22 cellular contexts compared by ENCODE assay signal in genomic region chr19:33279430-33280350, GRCh38. TPM values are rescaled to one million over a fixed set of nuclear protein-coding genes. Genes with fewer than 3 reads are reported as not detected.
DNase-seq lines count a peak whose midpoint lies in the region; ATAC-seq, FAIRE-seq and TF ChIP-seq lines count a peak whose summit lies in the region.
"Had no signal": no experiment of that assay in that cellular context is flagged by ENCODE, and none has a peak within 500 bp of the region (broad histone marks: within the 10 kb centered on the region; RNA-seq: fewer than 3 reads in every experiment).

No MANE protein-coding gene starts in this region.

- peak overlapping the region; percentile 74 for H3K4me2 ChIP-seq in GM12878 (ENCODE audit: control insufficient read depth, insufficient read depth)

- intact Hi-C loops in activated CD4-positive, alpha-beta memory T cell treated with anti-CD3 and anti-CD28 coated beads for 36 hours (cut with micrococcal nuclease), result loop anchor here (5.0 kb wide), 1 partner anchor 42 kb away; no protein-coding TSS in a partner anchor
- intact Hi-C loops in GM12878 (cut with micrococcal nuclease; ENCODE audit: unreplicated experiment), result loop anchor here (2.0 kb wide), 1 partner anchor 45 kb away; no protein-coding TSS in a partner anchor

- WGBS in GM12878 (ENCODE audit: insufficient coverage, insufficient replicate concordance, low lambda C conversion rate, missing lambda C conversion rate), result 45% methylated on average over 17 of the region's 17 CpGs

- TF ChIP-seq EP300 in GM12878 (IDR thresholded peaks at IDR 0.05; ENCODE audit: borderline replicate concordance in 1 of 2, control insufficient read depth in 1 of 2, low read depth in 2 of 2, low read length in 2 of 2), result no peak

- H3K9ac ChIP-seq in GM12878 (ENCODE audit: control insufficient read depth, insufficient read depth, low read length), result no peak overlapping the region

- TF ChIP-seq CTCF in GM12878 (IDR thresholded peaks at IDR 0.05 in 2 of 3, conservative IDR thresholded peaks at IDR 0.05 in 1 of 3; ENCODE audit: control insufficient read depth in 2 of 3, extremely low read depth in 1 of 3, insufficient read depth in 1 of 3, low read depth in 3 of 3, low read length in 3 of 3) (no peak), progenitor cell of endocrine pancreas (IDR thresholded peaks at IDR 0.05; ENCODE audit: unreplicated experiment) (no peak), GM10248 (IDR thresholded peaks at IDR 0.05; ENCODE audit: control extremely low read depth, extremely low read depth, low read depth, missing control alignments) (no peak)

- H3K9me3 Mint-ChIP-seq in activated CD4-positive, alpha-beta memory T cell treated with anti-CD3 and anti-CD28 coated beads, Interleukin-2, amount 10 ng/mL, durations not matched to agents 7 days and 5 days, result no peaks in the 10 kb centered on the region
- H3K9me3 Mint-ChIP-seq in activated CD4-positive, alpha-beta memory T cell treated with anti-CD3 and anti-CD28 coated beads for 36 hours, result no peaks in the 10 kb centered on the region
- no peaks in the 10 kb centered on the region for H3K9me3 Mint-ChIP-seq in progenitor cell of endocrine pancreas (ENCODE audit: low read depth)
- H3K9me3 Mint-ChIP-seq: activated naive CD8-positive, alpha-beta T cell treated with anti-CD3 and anti-CD28 coated beads, Interleukin-2, amount 50 U/mL, for 24 hours had no signal

- 0 out of 2 replicates have a peak overlapping the region, but pooled peaks have one; percentile 33 for H3K27ac ChIP-seq in GM12878 (ENCODE audit: control insufficient read depth, insufficient read depth)
- H3K27ac ChIP-seq: left ventricle myocardium inferior, transverse colon, WERI-Rb-1 had no signal

- H3K79me2 ChIP-seq in GM12878 (ENCODE audit: control insufficient read depth, insufficient read depth, low read length), result no peaks in the 10 kb centered on the region

- TF ChIP-seq POLR2A in GM12878 (IDR thresholded peaks at IDR 0.05; ENCODE audit: low read depth, low read length), result no peak

- CTCF ChIA-PET in activated CD4-positive, alpha-beta memory T cell treated with anti-CD3 and anti-CD28 coated beads, Interleukin-2, amount 10 ng/mL, durations not matched to agents 7 days and 5 days (lab: Charles Lee), result interaction anchor here (1.2 kb wide), 1 partner anchor 44 kb away, joined by 6 read pairs; no protein-coding TSS in a partner anchor
- CTCF ChIA-PET in activated CD4-positive, alpha-beta memory T cell treated with anti-CD3 and anti-CD28 coated beads for 36 hours (lab: Charles Lee), result interaction anchor here (1.0 to 1.6 kb wide), 4 partner anchors 9 to 94 kb away, joined by 3 to 10 read pairs (median 7); partner anchors contain the start of genes CEBPA and CEBPG
- CTCF ChIA-PET in GM12878 (lab: Yijun Ruan, JAX), result interaction anchor here (0.6 to 1.0 kb wide), 5 partner anchors 16 to 125 kb away, joined by 3 to 5 read pairs (median 3); no protein-coding TSS in a partner anchor
- CTCF ChIA-PET in GM10248 (lab: Yijun Ruan, JAX), result interaction anchor here (1.4 to 1.7 kb wide), 2 partner anchors 22 to 103 kb away, joined by 4 read pairs; no protein-coding TSS in a partner anchor

- peak; percentile 5 for ATAC-seq in GM18511 (IDR thresholded peaks at IDR 0.05; ENCODE audit: unreplicated experiment)
- ATAC-seq in GM12878, result peak; percentile 47
- ATAC-seq in HG03571 (IDR thresholded peaks at IDR 0.05; ENCODE audit: unreplicated experiment), result no peak
- ATAC-seq: PC-3, SK-N-SH treated with all-trans-retinoic acid at 6 μM for 48 hours had no signal

- POLR2A ChIA-PET in activated CD4-positive, alpha-beta memory T cell treated with anti-CD3 and anti-CD28 coated beads, Interleukin-2, amount 10 ng/mL, durations not matched to agents 7 days and 5 days (lab: Charles Lee), result interaction anchor here (1.0 to 1.9 kb wide), 4 partner anchors 24 to 516 kb away, joined by 3 to 8 read pairs (median 4); partner anchors contain the start of gene CEBPG
- POLR2A ChIA-PET in activated CD4-positive, alpha-beta memory T cell treated with anti-CD3 and anti-CD28 coated beads for 36 hours (lab: Charles Lee), result interaction anchor here (1.1 to 1.3 kb wide), 2 partner anchors 44 to 94 kb away, joined by 5 read pairs; partner anchors contain the start of gene CEBPG
- POLR2A ChIA-PET in GM12878 (lab: Charles Lee), result interaction anchor here (0.7 to 0.9 kb wide), 2 partner anchors 17 to 604 kb away, joined by 3 read pairs; no protein-coding TSS in a partner anchor
- POLR2A ChIA-PET in GM10248 (lab: Yijun Ruan, JAX), result no interaction called here

- TF ChIP-seq RAD21 in GM12878 (IDR thresholded peaks at IDR 0.05; ENCODE audit: insufficient read depth, low read depth, low read length), result no peak

- in situ Hi-C loops in GM12878 (cut with MboI), result no loop called here

- H3K27me3 Mint-ChIP-seq in activated CD4-positive, alpha-beta memory T cell treated with anti-CD3 and anti-CD28 coated beads, Interleukin-2, amount 10 ng/mL, durations not matched to agents 7 days and 5 days, result peaks cover 3% of the 10 kb centered on the region
- no peaks in the 10 kb centered on the region for H3K27me3 Mint-ChIP-seq in activated CD4-positive, alpha-beta memory T cell treated with anti-CD3 and anti-CD28 coated beads for 36 hours
- H3K27me3 Mint-ChIP-seq in progenitor cell of endocrine pancreas, result no peaks in the 10 kb centered on the region

- no peak overlapping the region for H2AFZ ChIP-seq in GM12878 (ENCODE audit: control insufficient read depth, low read depth, low read length)

- H3K36me3 Mint-ChIP-seq in activated CD4-positive, alpha-beta memory T cell treated with anti-CD3 and anti-CD28 coated beads, Interleukin-2, amount 10 ng/mL, durations not matched to agents 7 days and 5 days (ENCODE audit: low read depth), result no peaks in the 10 kb centered on the region
- no peaks in the 10 kb centered on the region for H3K36me3 Mint-ChIP-seq in activated CD4-positive, alpha-beta memory T cell treated with anti-CD3 and anti-CD28 coated beads for 36 hours
- no peaks in the 10 kb centered on the region for H3K36me3 Mint-ChIP-seq in progenitor cell of endocrine pancreas (ENCODE audit: insufficient read depth)

- SMC1A ChIA-PET in GM12878 (lab: Charles Lee; ENCODE audit: uncharacterized antibody, unreplicated experiment), result interaction anchor here (0.6 kb wide), 1 partner anchor 11 kb away, joined by 3 read pairs; no protein-coding TSS in a partner anchor

- H3K9me3 ChIP-seq in GM12878 (replicated peaks; ENCODE audit: control insufficient read depth, insufficient read depth, low read length), result no peaks in the 10 kb centered on the region
- H3K9me3 ChIP-seq: left ventricle myocardium inferior, transverse colon had no signal

- H3K4me1 Mint-ChIP-seq in activated CD4-positive, alpha-beta memory T cell treated with anti-CD3 and anti-CD28 coated beads, Interleukin-2, amount 10 ng/mL, durations not matched to agents 7 days and 5 days, result peaks cover 14% of the 10 kb centered on the region
- H3K4me1 Mint-ChIP-seq in activated CD4-positive, alpha-beta memory T cell treated with anti-CD3 and anti-CD28 coated beads for 36 hours (ENCODE audit: low read depth), result peaks cover 12% of the 10 kb centered on the region
- H3K4me1 Mint-ChIP-seq in progenitor cell of endocrine pancreas (ENCODE audit: low read depth), result peaks cover 30% of the 10 kb centered on the region

- no peak overlapping the region for H3K4me3 Mint-ChIP-seq in activated CD4-positive, alpha-beta memory T cell treated with anti-CD3 and anti-CD28 coated beads, Interleukin-2, amount 10 ng/mL, durations not matched to agents 7 days and 5 days
- no peak overlapping the region for H3K4me3 Mint-ChIP-seq in activated CD4-positive, alpha-beta memory T cell treated with anti-CD3 and anti-CD28 coated beads for 36 hours
- H3K4me3 Mint-ChIP-seq in progenitor cell of endocrine pancreas (ENCODE audit: low read depth), result no peak overlapping the region
- H3K4me3 Mint-ChIP-seq: activated naive CD8-positive, alpha-beta T cell treated with anti-CD3 and anti-CD28 coated beads, Interleukin-2, amount 50 U/mL, for 24 hours had no signal

- no peak overlapping the region for H3K4me3 ChIP-seq in GM12878
- H3K4me3 ChIP-seq: left ventricle myocardium inferior, transverse colon had no signal

- peaks cover 18% of the 10 kb centered on the region for H3K4me1 ChIP-seq in GM12878 (ENCODE audit: control insufficient read depth, insufficient read depth, low read length)

- RAD21 ChIA-PET in GM12878 (lab: Charles Lee; ENCODE audit: unreplicated experiment), result interaction anchor here (1.3 kb wide), 1 partner anchor 18 kb away, joined by 4 read pairs; no protein-coding TSS in a partner anchor

- H4K20me1 ChIP-seq in GM12878 (ENCODE audit: control insufficient read depth, insufficient read depth), result no peaks in the 10 kb centered on the region

- no peaks in the 10 kb centered on the region for H3K36me3 ChIP-seq in GM12878 (ENCODE audit: control insufficient read depth in 2 of 2, insufficient read depth in 2 of 2, low read length in 1 of 2)
- H3K36me3 ChIP-seq: left ventricle myocardium inferior, transverse colon, WERI-Rb-1 had no signal

- BruUV-seq in GM12878 (replicated peaks; lab: Mats Ljungman, UMichigan), result no TSS peak

- FAIRE-seq in GM12878 (lab: Jason Lieb, UNC), result no peak
- FAIRE-seq: D721Med had no signal

- peak overlapping the region; percentile 67 for H3K27ac Mint-ChIP-seq in activated CD4-positive, alpha-beta memory T cell treated with anti-CD3 and anti-CD28 coated beads, Interleukin-2, amount 10 ng/mL, durations not matched to agents 7 days and 5 days
- no peak overlapping the region for H3K27ac Mint-ChIP-seq in activated CD4-positive, alpha-beta memory T cell treated with anti-CD3 and anti-CD28 coated beads for 36 hours
- H3K27ac Mint-ChIP-seq in progenitor cell of endocrine pancreas, result peak overlapping the region; percentile 52

- no peak for DNase-seq in activated CD4-positive, alpha-beta memory T cell treated with anti-CD3 and anti-CD28 coated beads, Interleukin-2, amount 10 ng/mL, durations not matched to agents 7 days and 5 days
- DNase-seq in activated CD4-positive, alpha-beta memory T cell treated with anti-CD3 and anti-CD28 coated beads for 36 hours, result no peak
- DNase-seq in GM12878 (ENCODE audit: low read depth, low spot score) (no peak), progenitor cell of endocrine pancreas (ENCODE audit: low spot score, unreplicated experiment) (no peak), GM10248 (ENCODE audit: extremely low spot score) (no peak), iPS-NIHi11 (ENCODE audit: low spot score) (no peak)
- DNase-seq: central memory CD4-positive, alpha-beta T cell; IMR-90; left ventricle myocardium inferior; NCI-H1092; NCI-H510A treated with DMSO at 0.1 percent for 48 hours; PC-3; retina; transverse colon; WERI-Rb-1 had no signal

- H3K27me3 ChIP-seq in GM12878 (replicated peaks in 1 of 2; ENCODE audit: control insufficient read depth in 2 of 2, insufficient read depth in 2 of 2, low read length in 1 of 2), result no peaks in the 10 kb centered on the region; a peak in 1 of 4 replicates
- H3K27me3 ChIP-seq: transverse colon had no signal

RNA-seq across cellular contexts. Expression of gene CEBPA, which starts 22.6 kb away (rescaled TPM):
- total RNA-seq in activated CD4-positive, alpha-beta memory T cell treated with anti-CD3 and anti-CD28 coated beads, Interleukin-2, amount 10 ng/mL, durations not matched to agents 7 days and 5 days, result under 1 TPM; 0.18 to 0.20 TPM
- total RNA-seq in activated CD4-positive, alpha-beta memory T cell treated with anti-CD3 and anti-CD28 coated beads for 36 hours, result under 1 TPM; 0.22 to 0.33 TPM
- total RNA-seq in GM12878 (2013; cell fraction: nucleolus; rRNA removed), result 0.22 TPM in 1 of 2 replicates, not detected in the other
- total RNA-seq in GM12878 (2014; rRNA removed) (0.17 and 0.22 TPM in 2 replicates), GM12878 (2014; rRNA removed; fragmentation: Illumina TruSeq; extraction: Trizol) (0.09 TPM in 1 of 2 replicates, not detected in the other), GM12878 (2021) (0.32 and 0.36 TPM in 2 replicates), progenitor cell of endocrine pancreas (12.3 and 12.5 TPM in 2 replicates)
- polyA plus RNA-seq in GM12878 (2011; ENCODE audit: low read depth), result not detected
- polyA plus RNA-seq in GM12878 (2011; rRNA removed) (0.05 and 0.13 TPM in 2 replicates), GM12878 (2014; fragmentation: Illumina TruSeq; extraction: Trizol) (0.04 TPM in 1 of 2 replicates, not detected in the other), GM12878 (2014; fragmentation: Nextera tagmentation; extraction: Ambion mirVana) (not detected), GM12878 (2014; rRNA removed) (0.05 and 0.18 TPM in 2 replicates), GM12878 (2016; fragmentation: Nextera tagmentation; extraction: Ambion mirVana) (not detected)
- 0.06 and 0.13 TPM in 2 replicates for polyA plus RNA-seq in GM12878 (2011; cell fraction: cytosol; rRNA removed)
- 0.09 and 0.12 TPM in 2 replicates for polyA plus RNA-seq in GM12878 (2011; cell fraction: nucleus; rRNA removed)
- 0.15 and 0.24 TPM in 2 replicates for polyA plus RNA-seq in GM12878 (2012)
- polyA minus RNA-seq in GM12878 (2011; rRNA and poly(A)+ RNA removed), result 0.10 and 0.15 TPM in 2 replicates
- 0.40 TPM in 1 of 2 replicates, not detected in the other for polyA minus RNA-seq in GM12878 (2011; cell fraction: cytosol; rRNA and poly(A)+ RNA removed)
- polyA minus RNA-seq in GM12878 (2011; cell fraction: nucleus; rRNA and poly(A)+ RNA removed), result 0.24 and 0.57 TPM in 2 replicates

RNA-seq across cellular contexts. Expression of gene SLC7A10, which starts 54.0 kb away (rescaled TPM):
- not detected for total RNA-seq in activated CD4-positive, alpha-beta memory T cell treated with anti-CD3 and anti-CD28 coated beads, Interleukin-2, amount 10 ng/mL, durations not matched to agents 7 days and 5 days
- not detected for total RNA-seq in activated CD4-positive, alpha-beta memory T cell treated with anti-CD3 and anti-CD28 coated beads for 36 hours
- not detected in 2 replicates for total RNA-seq in GM12878 (2013; cell fraction: nucleolus; rRNA removed)
- total RNA-seq in GM12878 (2014; rRNA removed), result not detected in 2 replicates
- total RNA-seq in GM12878 (2014; rRNA removed; fragmentation: Illumina TruSeq; extraction: Trizol), result not detected in 2 replicates
- not detected in 2 replicates for total RNA-seq in GM12878 (2021)
- not detected for polyA plus RNA-seq in GM12878 (2011; ENCODE audit: low read depth)
- not detected in 2 replicates for polyA plus RNA-seq in GM12878 (2011; rRNA removed)
- polyA plus RNA-seq in GM12878 (2011; cell fraction: cytosol; rRNA removed), result not detected in 2 replicates
- polyA plus RNA-seq in GM12878 (2011; cell fraction: nucleus; rRNA removed), result not detected in 2 replicates
- not detected in 2 replicates for polyA plus RNA-seq in GM12878 (2012)
- polyA plus RNA-seq in GM12878 (2014; fragmentation: Illumina TruSeq; extraction: Trizol), result not detected in 2 replicates
- polyA plus RNA-seq in GM12878 (2014; fragmentation: Nextera tagmentation; extraction: Ambion mirVana), result not detected
- polyA plus RNA-seq in GM12878 (2014; rRNA removed), result not detected in 2 replicates
- polyA plus RNA-seq in GM12878 (2016; fragmentation: Nextera tagmentation; extraction: Ambion mirVana), result not detected
- polyA minus RNA-seq in GM12878 (2011; rRNA and poly(A)+ RNA removed), result not detected in 2 replicates
- not detected in 2 replicates for polyA minus RNA-seq in GM12878 (2011; cell fraction: cytosol; rRNA and poly(A)+ RNA removed)
- polyA minus RNA-seq in GM12878 (2011; cell fraction: nucleus; rRNA and poly(A)+ RNA removed), result not detected in 2 replicates
- 0.48 and 0.98 TPM in 2 replicates for total RNA-seq in progenitor cell of endocrine pancreas
- total RNA-seq: H4, IMR-90, left ventricle myocardium inferior, myocyte, PC-3 had no signal
- polyA plus RNA-seq: IMR-90 had no signal
